In the genomic region with DNA sequence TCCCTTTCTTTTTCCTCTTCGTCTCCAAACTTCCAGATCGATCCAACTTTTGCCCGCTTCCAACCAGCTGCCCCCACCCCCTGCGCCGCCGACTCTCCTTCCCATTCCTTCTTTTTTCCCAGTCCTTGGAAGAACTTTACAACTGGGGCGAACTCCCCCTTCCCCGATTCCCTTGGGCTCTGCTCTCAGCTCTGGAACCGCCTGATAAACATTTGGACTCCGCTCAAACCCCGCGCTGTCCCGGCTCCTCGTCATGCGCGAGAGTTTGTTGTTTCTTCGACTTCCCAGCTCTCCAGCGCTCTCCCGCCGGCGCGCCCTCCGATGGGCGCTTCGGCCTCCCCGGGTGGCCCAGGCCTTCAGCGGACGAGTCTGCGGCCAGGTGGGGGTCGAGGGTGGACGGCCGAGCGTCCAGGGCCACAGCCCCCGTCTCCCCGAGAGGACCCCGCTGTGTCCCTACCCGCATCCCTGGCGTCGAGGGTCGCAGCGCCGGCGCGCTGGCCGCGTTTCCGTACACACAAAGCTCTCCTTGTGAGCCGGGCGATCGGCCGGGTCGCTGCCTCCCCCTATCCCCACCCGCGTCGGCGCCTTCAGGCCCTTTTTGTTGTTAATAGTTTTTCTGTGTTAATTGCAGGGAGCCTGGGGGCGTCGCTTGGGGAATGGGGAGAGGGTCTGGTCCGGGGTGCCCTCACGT, we compare ENCODE assay signal across 8 cellular contexts. TPM values are rescaled to one million over a fixed set of nuclear protein-coding genes. Genes with fewer than 3 reads are reported as not detected.
DNase-seq lines count a peak whose midpoint lies in the region; ATAC-seq and TF ChIP-seq lines count a peak whose summit lies in the region.

No MANE protein-coding gene starts in this region.

- TF ChIP-seq CTCF in cardiac muscle cell (IDR thresholded peaks at IDR 0.05; ENCODE audit: low read depth, low read length): peak; percentile 5
- TF ChIP-seq CTCF in progenitor cell of endocrine pancreas (IDR thresholded peaks at IDR 0.05; ENCODE audit: unreplicated experiment): no peak

- peaks cover 4% of the 10 kb centered on the region for H3K36me3 Mint-ChIP-seq in progenitor cell of endocrine pancreas (ENCODE audit: insufficient read depth)

- H3K27me3 Mint-ChIP-seq in progenitor cell of endocrine pancreas: no peaks in the 10 kb centered on the region

- H3K27ac Mint-ChIP-seq in progenitor cell of endocrine pancreas: peak overlapping the region; percentile 99

- peaks cover 11% of the 10 kb centered on the region for H3K4me1 ChIP-seq in cardiac muscle cell (ENCODE audit: low read depth)

- ATAC-seq in Right ventricle myocardium inferior (peak; percentile 77), GM18498 (IDR thresholded peaks at IDR 0.05; ENCODE audit: unreplicated experiment) (no peak), HG03469 (IDR thresholded peaks at IDR 0.05; ENCODE audit: unreplicated experiment) (no peak)

- no peaks in the 10 kb centered on the region for H3K9me3 ChIP-seq in cardiac muscle cell (ENCODE audit: low read depth)

- H3K4me1 Mint-ChIP-seq in progenitor cell of endocrine pancreas (ENCODE audit: low read depth): peaks cover 22% of the 10 kb centered on the region

- H3K27ac ChIP-seq in cardiac muscle cell: no peak overlapping the region

- H3K4me3 Mint-ChIP-seq in progenitor cell of endocrine pancreas (ENCODE audit: low read depth): peak overlapping the region; percentile 100

- H3K36me3 ChIP-seq in cardiac muscle cell: peaks cover 12% of the 10 kb centered on the region

- intact Hi-C loops in Right ventricle myocardium inferior (cut with DNase I) (loop anchor here (2.0 to 5.0 kb wide), 2 partner anchors 14 to 270 kb away; no protein-coding TSS in a partner anchor), cardiac septum (cut with DNase I) (loop anchor here (2.0 kb wide), 1 partner anchor 16 kb away; no protein-coding TSS in a partner anchor)

- DNase-seq in Right ventricle myocardium inferior (ENCODE audit: missing footprints) (peak; percentile 83), cardiac septum (ENCODE audit: low spot score) (no peak), cardiac muscle cell (ENCODE audit: low read depth in 1 of 2, low spot score in 1 of 2) (peak; percentile 64 to 70), progenitor cell of endocrine pancreas (ENCODE audit: low spot score, unreplicated experiment) (peak; percentile 42), DMS153 treated with DMSO at 0.1 percent for 48 hours (lab: John Stamatoyannopoulos, UW; ENCODE audit: unreplicated experiment) (no peak)
- peak; percentile 23 for DNase-seq in activated naive CD4-positive, alpha-beta T cell treated with anti-CD3 and anti-CD28 coated beads, Interleukin-2, amount 50 U/mL, for 16 hours

- H3K27me3 ChIP-seq in cardiac muscle cell: no peaks in the 10 kb centered on the region

- H3K9me3 Mint-ChIP-seq in progenitor cell of endocrine pancreas (ENCODE audit: low read depth): no peaks in the 10 kb centered on the region

- peak overlapping the region; percentile 60 for H3K4me3 ChIP-seq in cardiac muscle cell

RNA-seq across cellular contexts. Expression of a gene that starts 0.8 kb away (rescaled TPM):
- 26.0 TPM for total RNA-seq in Right ventricle myocardium inferior
- total RNA-seq in cardiac septum: 26.1 TPM
- 24.6 and 48.1 TPM in 2 replicates for total RNA-seq in cardiac muscle cell
- polyA plus RNA-seq in cardiac muscle cell: 1.8 and 6.3 TPM in 2 replicates
- total RNA-seq in progenitor cell of endocrine pancreas: 198 and 209 TPM in 2 replicates

RNA-seq across cellular contexts. Expression of a gene that starts 7.5 kb away (rescaled TPM):
- total RNA-seq in Right ventricle myocardium inferior (110 TPM), cardiac septum (96.7 TPM), cardiac muscle cell (58.0 and 97.9 TPM in 2 replicates), progenitor cell of endocrine pancreas (113 and 121 TPM in 2 replicates)
- 246 and 259 TPM in 2 replicates for polyA plus RNA-seq in cardiac muscle cell

RNA-seq across cellular contexts. Expression of a gene that starts 22.0 kb away (rescaled TPM):
- 5.8 TPM for total RNA-seq in Right ventricle myocardium inferior
- 2.3 TPM for total RNA-seq in cardiac septum
- 1.3 and 2.3 TPM in 2 replicates for total RNA-seq in cardiac muscle cell
- polyA plus RNA-seq in cardiac muscle cell: 1.4 and 1.9 TPM in 2 replicates
- 6.7 and 7.7 TPM in 2 replicates for total RNA-seq in progenitor cell of endocrine pancreas

RNA-seq across cellular contexts. Expression of a gene that starts 34.3 kb away (rescaled TPM):
- total RNA-seq in Right ventricle myocardium inferior (59.2 TPM), cardiac septum (71.0 TPM), cardiac muscle cell (40.8 and 47.1 TPM in 2 replicates), progenitor cell of endocrine pancreas (39.8 and 43.1 TPM in 2 replicates)
- polyA plus RNA-seq in cardiac muscle cell: 58.6 and 62.7 TPM in 2 replicates

RNA-seq across cellular contexts. Expression of a gene that starts 45.8 kb away (rescaled TPM):
- total RNA-seq in Right ventricle myocardium inferior (not detected), cardiac septum (0.19 TPM), cardiac muscle cell (1.6 and 5.1 TPM in 2 replicates), progenitor cell of endocrine pancreas (10.0 and 11.3 TPM in 2 replicates)
- polyA plus RNA-seq in cardiac muscle cell: 2.7 and 7.1 TPM in 2 replicates

Comparison
In these comparisons a context has a peak if more than half of its experiments do, and no peak if none do; other contexts are left out.
1. DNase-seq: peak in Right ventricle myocardium inferior (single experiment), activated naive CD4-positive, alpha-beta T cell treated with anti-CD3 and anti-CD28 coated beads, Interleukin-2, amount 50 U/mL, for 16 hours (single experiment), cardiac muscle cell (2 of 2) and progenitor cell of endocrine pancreas (single experiment); none in cardiac septum (single experiment) and DMS153 treated with DMSO at 0.1 percent for 48 hours (single experiment).